ENCODE assay signal across 24 cellular contexts in genomic region chr7:21450876-21451275, GRCh38. TPM values are rescaled to one million over a fixed set of nuclear protein-coding genes. Genes with fewer than 3 reads are reported as not detected.
DNase-seq lines count a peak whose midpoint lies in the region; ATAC-seq and TF ChIP-seq lines count a peak whose summit lies in the region.
"Had no signal": no experiment of that assay in that cellular context is flagged by ENCODE, and none has a peak within 500 bp of the region (broad histone marks: within the 10 kb centered on the region; RNA-seq: fewer than 3 reads in every experiment).

No MANE protein-coding gene starts in this region.

- H3K9me3 Mint-ChIP-seq in activated naive CD4-positive, alpha-beta T cell treated with anti-CD3 and anti-CD28 coated beads, Interleukin-2, amount 10 ng/mL, durations not matched to agents 7 days and 5 days, result peaks cover 54% of the 10 kb centered on the region
- H3K9me3 Mint-ChIP-seq in central memory CD8-positive, alpha-beta T cell, result no peaks in the 10 kb centered on the region
- H3K9me3 Mint-ChIP-seq: CD4-positive, alpha-beta T cell had no signal

- ATAC-seq in central memory CD8-positive, alpha-beta T cell (replicated peaks; ENCODE audit: extremely low read depth, poor library complexity, severe bottlenecking), result no peak
- peak; percentile 41 for ATAC-seq in upper lobe of right lung
- ATAC-seq: A549, GM12878, SK-N-SH treated with all-trans-retinoic acid at 6 μM for 48 hours had no signal

- H3K27ac Mint-ChIP-seq in activated naive CD4-positive, alpha-beta T cell treated with anti-CD3 and anti-CD28 coated beads, Interleukin-2, amount 10 ng/mL, durations not matched to agents 7 days and 5 days, result peak overlapping the region; percentile 43
- H3K27ac Mint-ChIP-seq in central memory CD8-positive, alpha-beta T cell (ENCODE audit: low read depth), result peak overlapping the region; percentile 20
- H3K27ac Mint-ChIP-seq: CD4-positive, alpha-beta T cell; H9 had no signal

- H3K4me3 Mint-ChIP-seq in activated naive CD4-positive, alpha-beta T cell treated with anti-CD3 and anti-CD28 coated beads, Interleukin-2, amount 10 ng/mL, durations not matched to agents 7 days and 5 days, result no peak overlapping the region
- H3K4me3 Mint-ChIP-seq in central memory CD8-positive, alpha-beta T cell, result no peak overlapping the region
- H3K4me3 Mint-ChIP-seq: CD4-positive, alpha-beta T cell; H9 had no signal

- CTCF ChIA-PET in activated naive CD4-positive, alpha-beta T cell treated with anti-CD3 and anti-CD28 coated beads, Interleukin-2, amount 10 ng/mL, durations not matched to agents 7 days and 5 days (lab: Charles Lee), result interaction anchor here (0.9 kb wide), 1 partner anchor 20 kb away, joined by 3 read pairs; no protein-coding TSS in a partner anchor

- H3K27me3 ChIP-seq in upper lobe of right lung (no peaks in the 10 kb centered on the region), vagina (no peaks in the 10 kb centered on the region)
- H3K27me3 ChIP-seq: BE2C had no signal

- no peak for DNase-seq in activated naive CD4-positive, alpha-beta T cell treated with anti-CD3 and anti-CD28 coated beads, Interleukin-2, amount 10 ng/mL, durations not matched to agents 7 days and 5 days
- DNase-seq in activated naive CD4-positive, alpha-beta T cell (lab: John Stamatoyannopoulos, UW), result no peak
- DNase-seq in HT-29 (ENCODE audit: low spot score) (peak; percentile 27), upper lobe of right lung (no peak), SHP77 treated with DMSO at 0.1 percent for 48 hours (lab: John Stamatoyannopoulos, UW) (no peak), vagina (ENCODE audit: extremely low spot score in 2 of 2) (no peak)
- DNase-seq in central memory CD8-positive, alpha-beta T cell (ENCODE audit: low spot score in 2 of 2), result no peak
- DNase-seq: BE2C; CD4-positive, alpha-beta T cell; COR-L47; DMS79; GM23248; H9; IMR-90; NCI-H1417 treated with DMSO at 0.1 percent for 48 hours; NCI-H187; NCI-H345; NCI-H524; NCI-H774; NK-92 treated with Interleukin-12 subunit alpha and Interleukin-12 subunit beta, amount 100 ng/mL, for 24 hours had no signal

- peaks cover 23% of the 10 kb centered on the region for H3K4me1 Mint-ChIP-seq in activated naive CD4-positive, alpha-beta T cell treated with anti-CD3 and anti-CD28 coated beads, Interleukin-2, amount 10 ng/mL, durations not matched to agents 7 days and 5 days
- peaks cover 58% of the 10 kb centered on the region for H3K4me1 Mint-ChIP-seq in central memory CD8-positive, alpha-beta T cell

- intact Hi-C loops in upper lobe of right lung (cut with DNase I), result no loop called here
- intact Hi-C loops in vagina (cut with DNase I), result no loop called here

- H3K36me3 Mint-ChIP-seq in activated naive CD4-positive, alpha-beta T cell treated with anti-CD3 and anti-CD28 coated beads, Interleukin-2, amount 10 ng/mL, durations not matched to agents 7 days and 5 days, result peaks cover 84% of the 10 kb centered on the region
- H3K36me3 Mint-ChIP-seq in central memory CD8-positive, alpha-beta T cell (ENCODE audit: insufficient read depth), result peaks cover 21% of the 10 kb centered on the region

- H3K4me1 ChIP-seq in upper lobe of right lung (peaks cover 4% of the 10 kb centered on the region), vagina (no peaks in the 10 kb centered on the region)
- H3K4me1 ChIP-seq: A549, BE2C had no signal

- H3K27ac ChIP-seq in upper lobe of right lung (no peak overlapping the region), vagina (no peak overlapping the region)
- H3K27ac ChIP-seq: A549, GM23248, RWPE1 had no signal

- H3K4me3 ChIP-seq in upper lobe of right lung (no peak overlapping the region), vagina (no peak overlapping the region)
- H3K4me3 ChIP-seq: A549, GM12878, GM23248 had no signal

- H3K36me3 ChIP-seq in upper lobe of right lung, result no peaks in the 10 kb centered on the region
- H3K36me3 ChIP-seq in vagina, result peaks cover 0 to 4% of the 10 kb centered on the region in 2 donors
- H3K36me3 ChIP-seq: BE2C had no signal

- no peaks in the 10 kb centered on the region for H3K27me3 Mint-ChIP-seq in activated naive CD4-positive, alpha-beta T cell treated with anti-CD3 and anti-CD28 coated beads, Interleukin-2, amount 10 ng/mL, durations not matched to agents 7 days and 5 days
- no peaks in the 10 kb centered on the region for H3K27me3 Mint-ChIP-seq in central memory CD8-positive, alpha-beta T cell
- H3K27me3 Mint-ChIP-seq: CD4-positive, alpha-beta T cell had no signal

- TF ChIP-seq CTCF in upper lobe of right lung (IDR thresholded peaks at IDR 0.05), result no peak
- TF ChIP-seq CTCF in vagina (IDR thresholded peaks at IDR 0.05), result no peak

- TF ChIP-seq POLR2A in vagina (IDR thresholded peaks at IDR 0.05), result no peak

- H3K9me3 ChIP-seq in upper lobe of right lung (peaks cover 8% of the 10 kb centered on the region), vagina (no peaks in the 10 kb centered on the region)

RNA-seq across cellular contexts. Expression of gene SP4, which starts 23.0 kb away (rescaled TPM):
- total RNA-seq in HT-29 (2014; rRNA removed; shearing (Covaris generic)), result 4.5 and 5.5 TPM in 2 replicates
- 8.2 TPM for total RNA-seq in upper lobe of right lung
- total RNA-seq in vagina, result 8.6 TPM
